In genomic region chr2:65350714-65351113, GRCh38 we compare ENCODE assay signal across 8 cellular contexts.
DNase-seq lines count a peak whose midpoint lies in the region; ATAC-seq, FAIRE-seq and TF ChIP-seq lines count a peak whose summit lies in the region.

No MANE protein-coding gene starts in this region.

- no peaks in the 10 kb centered on the region for H3K9me3 ChIP-seq in WERI-Rb-1 (ENCODE audit: severe bottlenecking)
- no peaks in the 10 kb centered on the region for H3K9me3 ChIP-seq in mucosa of rectum (ENCODE audit: control insufficient read depth in 2 of 2, low read length in 2 of 2)

- peaks cover 29 to 32% of the 10 kb centered on the region in 2 donors for H3K4me1 ChIP-seq in mucosa of rectum (ENCODE audit: control insufficient read depth in 2 of 2, insufficient read depth in 2 of 2, low read length in 2 of 2)

- peak; percentile 40 for FAIRE-seq in GM12891 (lab: Jason Lieb, UNC)
- FAIRE-seq in RCC 7860 (lab: Jason Lieb, UNC): no peak

- H3K36me3 ChIP-seq in WERI-Rb-1: no peaks in the 10 kb centered on the region
- H3K36me3 ChIP-seq in mucosa of rectum (ENCODE audit: control insufficient read depth in 2 of 2, insufficient read depth in 2 of 2, low read length in 2 of 2): no peaks in the 10 kb centered on the region

- TF ChIP-seq CTCF in WERI-Rb-1 (IDR thresholded peaks at IDR 0.05; ENCODE audit: low read depth, low read length): peak; percentile 30; the same call in 1 of the 2 replicates

- DNase-seq in GM12891 (ENCODE audit: insufficient read length, low spot score): no peak
- DNase-seq in WERI-Rb-1: no peak
- DNase-seq in midbrain (lab: John Stamatoyannopoulos, UW): no peak
- DNase-seq in RCC 7860 (ENCODE audit: low spot score): no peak
- no peak for DNase-seq in activated CD8-positive, alpha-beta memory T cell treated with anti-CD3 and anti-CD28 coated beads, Interleukin-2, amount 50 U/mL, for 48 hours

- H3K27me3 ChIP-seq in WERI-Rb-1 (ENCODE audit: insufficient read depth, low read depth, severe bottlenecking) (no peaks in the 10 kb centered on the region), mucosa of rectum (ENCODE audit: control insufficient read depth in 2 of 2, insufficient read depth in 2 of 2, low read length in 2 of 2) (no peaks in the 10 kb centered on the region)

- ATAC-seq in HG02798 (IDR thresholded peaks at IDR 0.05; ENCODE audit: poor library complexity, unreplicated experiment): peak; percentile 65
- no peak for ATAC-seq in HG03342 (IDR thresholded peaks at IDR 0.05; ENCODE audit: unreplicated experiment)

- H3K27ac ChIP-seq in WERI-Rb-1 (peak overlapping the region; percentile 47), mucosa of rectum (ENCODE audit: low read depth in 2 of 2, low read length in 2 of 2) (peak overlapping the region; percentile 10 to 29)

- H3K4me3 ChIP-seq in WERI-Rb-1 (ENCODE audit: low read depth, low read length) (no peak overlapping the region), mucosa of rectum (ENCODE audit: low read length in 2 of 2) (no peak overlapping the region)

- TF ChIP-seq POLR2A in GM12891 (IDR thresholded peaks at IDR 0.05; ENCODE audit: low read depth, low read length): no peak

- no peak overlapping the region for H3K9ac ChIP-seq in mucosa of rectum (ENCODE audit: low read depth in 1 of 2, low read length in 2 of 2)

TF ChIP-seq in GM12891, 5 proteins besides CTCF, POLR2A, EP300 and RAD21:
- no peak for TF ChIP-seq PAX5 (IDR thresholded peaks at IDR 0.05; ENCODE audit: insufficient read depth, low read length, severe bottlenecking)
- no peak for TF ChIP-seq SPI1 (IDR thresholded peaks at IDR 0.05; ENCODE audit: low read depth, low read length)
- no peak for TF ChIP-seq POLR2AphosphoS5 (IDR thresholded peaks at IDR 0.05; ENCODE audit: low read depth, low read length)
- TF ChIP-seq POU2F2 (IDR thresholded peaks at IDR 0.05; ENCODE audit: low read depth, low read length): no peak
- no peak for TF ChIP-seq TAF1 (IDR thresholded peaks at IDR 0.05; ENCODE audit: low read depth, low read length)
TF ChIP-seq in GM12891: peak in this region for 0.
